Comparison of ENCODE assay signal across 8 cellular contexts in the genomic region with DNA sequence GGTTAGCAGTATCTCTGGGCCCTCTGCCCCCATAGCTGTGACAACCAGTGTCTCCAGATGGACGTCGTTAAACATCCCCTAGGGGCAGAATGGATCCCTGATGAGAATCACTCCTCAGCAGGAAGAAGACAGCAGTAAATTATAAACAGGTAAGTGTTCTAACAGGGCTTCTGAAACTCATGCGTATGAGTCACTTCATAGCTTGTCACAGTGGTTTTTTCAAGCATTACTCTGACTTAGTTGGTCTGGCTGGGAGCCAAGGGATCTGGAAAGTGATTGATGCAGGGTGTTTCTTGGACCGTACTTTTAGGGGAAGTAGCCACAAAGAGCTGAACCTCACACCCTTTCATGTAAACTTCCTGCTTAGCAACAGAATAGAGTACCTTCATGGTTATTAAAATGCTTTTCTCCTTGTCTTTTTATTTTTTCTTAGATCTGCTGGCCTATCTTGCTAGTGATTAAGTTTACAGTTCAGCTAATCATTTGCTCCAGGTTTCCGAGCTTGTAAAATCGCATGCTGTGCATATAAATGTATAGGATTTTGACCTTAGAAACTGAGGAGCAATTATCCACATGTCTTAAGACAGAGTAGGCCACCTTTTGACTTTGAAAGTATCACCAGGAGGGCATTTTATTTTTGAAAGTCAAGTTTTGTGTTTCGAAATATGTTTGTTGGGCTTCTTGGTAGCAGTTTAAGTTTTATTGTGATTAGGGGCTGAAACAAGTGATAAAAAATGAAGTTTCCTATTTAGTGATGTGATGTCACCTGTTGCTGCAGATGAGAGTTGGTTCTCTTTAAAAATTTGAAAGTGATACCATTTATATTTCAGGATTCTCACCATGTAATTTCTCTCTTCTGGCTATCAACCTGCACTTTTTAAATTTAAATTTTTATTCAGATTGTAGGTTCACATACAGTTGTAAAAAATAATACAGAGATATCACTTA.
A peak's percentile ranks its signal among the peaks of the same experiment; 100 is the strongest.
DNase-seq lines count a peak whose midpoint lies in the region; ATAC-seq, FAIRE-seq and TF ChIP-seq lines count a peak whose summit lies in the region.

No MANE protein-coding gene starts in this region.

- H3K27ac ChIP-seq in PC-3 (ENCODE audit: low read length) (no peak overlapping the region), K562 (ENCODE audit: extremely low read depth, low read depth, low read length) (no peak overlapping the region)

- no peak for TF ChIP-seq CTCF in PC-3 (conservative IDR thresholded peaks at IDR 0.05; ENCODE audit: low read depth, low read length)
- no peak for TF ChIP-seq CTCF in K562 (IDR thresholded peaks at IDR 0.05 in 2 of 3, conservative IDR thresholded peaks at IDR 0.05 in 1 of 3; ENCODE audit: insufficient read depth in 2 of 3, low read depth in 1 of 3, low read length in 3 of 3)

- no peak for TF ChIP-seq POLR2A in K562 (conservative IDR thresholded peaks at IDR 0.05)

- CTCF ChIA-PET in PC-3 (lab: Charles Lee) = no interaction called here
- CTCF ChIA-PET in K562 (lab: Yijun Ruan, JAX; ENCODE audit: low intra/inter-chr PET ratio) = no interaction called here

- intact Hi-C loops in PC-3 (cut with micrococcal nuclease) = no loop called here
- intact Hi-C loops in K562 (cut with micrococcal nuclease) = no loop called here

- no peaks in the 10 kb centered on the region for H3K9me1 ChIP-seq in K562 (ENCODE audit: control insufficient read depth, insufficient read depth, low read length)

- H3K4me2 ChIP-seq in PC-3 (ENCODE audit: low read length) (no peak overlapping the region), K562 (ENCODE audit: insufficient read depth, low read length) (no peak overlapping the region)

- H2AFZ ChIP-seq in PC-3 (ENCODE audit: low read length) (no peak overlapping the region), K562 (ENCODE audit: low read depth, low read length) (no peak overlapping the region)

- no peaks in the 10 kb centered on the region for H3K9me2 ChIP-seq in PC-3 (replicated peaks; ENCODE audit: low read length)

- FAIRE-seq in K562 (lab: Jason Lieb, UNC) = peak; percentile 32

- no peaks in the 10 kb centered on the region for H3F3A ChIP-seq in PC-3 (ENCODE audit: low read length, unreplicated experiment)

- POLR2A ChIA-PET in PC-3 (lab: Charles Lee; ENCODE audit: unreplicated experiment) (no interaction called here), K562 (lab: Yijun Ruan, JAX) (interaction anchor here (0.7 kb wide), 1 partner anchor 1762 kb away, joined by 4 read pairs; no protein-coding TSS in a partner anchor)

- no peak overlapping the region for H3K4me3 ChIP-seq in PC-3 (ENCODE audit: low read length)
- H3K4me3 ChIP-seq in K562 = no peak overlapping the region

- TF ChIP-seq EP300 in K562 (IDR thresholded peaks at IDR 0.05; ENCODE audit: low read length) = no peak

- no peak for TF ChIP-seq RAD21 in K562 (CRISPR knock-in tag; conservative IDR thresholded peaks at IDR 0.05 in 1 of 2, IDR thresholded peaks at IDR 0.05 in 1 of 2)

- 0% methylated on average over 6 of the region's 7 CpGs for WGBS in K562 (ENCODE audit: insufficient coverage, low coverage, missing lambda C conversion rate)

- peak; percentile 97 for ATAC-seq in HG03103 (IDR thresholded peaks at IDR 0.05; ENCODE audit: low read depth, unreplicated experiment)
- no peak for ATAC-seq in PC-3
- no peak for ATAC-seq in K562

- H3K36me3 ChIP-seq in PC-3 (ENCODE audit: low read depth, low read length) = no peaks in the 10 kb centered on the region
- no peaks in the 10 kb centered on the region for H3K36me3 ChIP-seq in K562 (ENCODE audit: control insufficient read depth, insufficient read depth, low read length)

- no peaks in the 10 kb centered on the region for H4K20me1 ChIP-seq in PC-3 (ENCODE audit: low read length)
- H4K20me1 ChIP-seq in K562 (replicated peaks; ENCODE audit: control insufficient read depth, insufficient read depth, low read length) = no peaks in the 10 kb centered on the region

- peak; percentile 60 for DNase-seq in DMS53 (lab: John Stamatoyannopoulos, UW)
- peak; percentile 52 for DNase-seq in GM19238 (ENCODE audit: insufficient read length, low spot score)
- peak; percentile 67 for DNase-seq in PC-3
- peak in 1 of 4 experiments; percentile 10 for DNase-seq in K562 (ENCODE audit: extremely low read depth in 1 of 4, low spot score in 3 of 4)
- DNase-seq in kidney tubule cell (ENCODE audit: low spot score) = peak; percentile 99
- peak; percentile 14 for DNase-seq in stimulated activated CD8-positive, alpha-beta memory T cell treated with anti-CD3 and anti-CD28 coated beads, Interleukin-15, amount 100 ng/mL, for 1 hour (ENCODE audit: low read depth)
- DNase-seq in hippocampal formation (lab: John Stamatoyannopoulos, UW) = no peak

- H3K27me3 ChIP-seq in PC-3 (ENCODE audit: low read length) (no peaks in the 10 kb centered on the region), K562 (ENCODE audit: control insufficient read depth in 2 of 2, insufficient read depth in 2 of 2, low read length in 2 of 2) (no peaks in the 10 kb centered on the region)

- in situ Hi-C loops in K562 (cut with MboI) = no loop called here

- H3K79me2 ChIP-seq in PC-3 (ENCODE audit: low read length) (no peaks in the 10 kb centered on the region), K562 (ENCODE audit: control insufficient read depth, insufficient read depth, low read length) (no peaks in the 10 kb centered on the region)

- H3K9me3 ChIP-seq in PC-3 (ENCODE audit: low read length) (no peaks in the 10 kb centered on the region; the same call in 1 of the 2 replicates), K562 (replicated peaks; ENCODE audit: control insufficient read depth, insufficient read depth, low read depth, low read length) (no peaks in the 10 kb centered on the region)

- BruUV-seq in PC-3 (replicated peaks; lab: Mats Ljungman, UMichigan) (no TSS peak), K562 (replicated peaks; lab: Mats Ljungman, UMichigan) (no TSS peak)

- no peak overlapping the region for H3K9ac ChIP-seq in PC-3 (ENCODE audit: low read length)
- H3K9ac ChIP-seq in K562 (ENCODE audit: insufficient read depth in 1 of 2, low read depth in 2 of 2, low read length in 2 of 2) = no peak overlapping the region

- H3K4me1 ChIP-seq in PC-3 (ENCODE audit: insufficient read depth, low read length) (no peaks in the 10 kb centered on the region), K562 (replicated peaks in 1 of 2; ENCODE audit: control insufficient read depth in 2 of 2, insufficient read depth in 2 of 2, low read length in 2 of 2) (no peaks in the 10 kb centered on the region)

TF ChIP-seq in K562, 482 proteins besides CTCF, POLR2A, EP300 and RAD21 (continues in another document):
- no peak for TF ChIP-seq C11orf30 (IDR thresholded peaks at IDR 0.05; ENCODE audit: low read depth)
- TF ChIP-seq, protein P1, sequence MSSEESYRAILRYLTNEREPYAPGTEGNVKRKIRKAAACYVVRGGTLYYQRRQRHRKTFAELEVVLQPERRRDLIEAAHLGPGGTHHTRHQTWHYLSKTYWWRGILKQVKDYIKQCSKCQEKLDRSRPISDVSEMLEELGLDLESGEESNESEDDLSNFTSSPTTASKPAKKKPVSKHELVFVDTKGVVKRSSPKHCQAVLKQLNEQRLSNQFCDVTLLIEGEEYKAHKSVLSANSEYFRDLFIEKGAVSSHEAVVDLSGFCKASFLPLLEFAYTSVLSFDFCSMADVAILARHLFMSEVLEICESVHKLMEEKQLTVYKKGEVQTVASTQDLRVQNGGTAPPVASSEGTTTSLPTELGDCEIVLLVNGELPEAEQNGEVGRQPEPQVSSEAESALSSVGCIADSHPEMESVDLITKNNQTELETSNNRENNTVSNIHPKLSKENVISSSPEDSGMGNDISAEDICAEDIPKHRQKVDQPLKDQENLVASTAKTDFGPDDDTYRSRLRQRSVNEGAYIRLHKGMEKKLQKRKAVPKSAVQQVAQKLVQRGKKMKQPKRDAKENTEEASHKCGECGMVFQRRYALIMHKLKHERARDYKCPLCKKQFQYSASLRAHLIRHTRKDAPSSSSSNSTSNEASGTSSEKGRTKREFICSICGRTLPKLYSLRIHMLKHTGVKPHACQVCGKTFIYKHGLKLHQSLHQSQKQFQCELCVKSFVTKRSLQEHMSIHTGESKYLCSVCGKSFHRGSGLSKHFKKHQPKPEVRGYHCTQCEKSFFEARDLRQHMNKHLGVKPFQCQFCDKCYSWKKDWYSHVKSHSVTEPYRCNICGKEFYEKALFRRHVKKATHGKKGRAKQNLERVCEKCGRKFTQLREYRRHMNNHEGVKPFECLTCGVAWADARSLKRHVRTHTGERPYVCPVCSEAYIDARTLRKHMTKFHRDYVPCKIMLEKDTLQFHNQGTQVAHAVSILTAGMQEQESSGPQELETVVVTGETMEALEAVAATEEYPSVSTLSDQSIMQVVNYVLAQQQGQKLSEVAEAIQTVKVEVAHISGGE (CRISPR knock-in tag; IDR thresholded peaks at IDR 0.05) = 0 out of 6 replicates have a peak, but pooled peaks of 1 of the 3 experiments have one; percentile 8
- no peak for TF ChIP-seq ZC3H11A (IDR thresholded peaks at IDR 0.05; ENCODE audit: low read depth, low read length)
- TF ChIP-seq JUND (IDR thresholded peaks at IDR 0.05; ENCODE audit: borderline replicate concordance, low read depth, low read length) = 0 out of 2 replicates have a peak, but pooled peaks have one; percentile 17
- no peak for TF ChIP-seq JUND (tag; IDR thresholded peaks at IDR 0.05; ENCODE audit: borderline replicate concordance, low read depth, low read length)
- peak; percentile 65 for TF ChIP-seq NFIC (IDR thresholded peaks at IDR 0.05)
- TF ChIP-seq MEIS2 (IDR thresholded peaks at IDR 0.05; ENCODE audit: partially characterized antibody) = peak; percentile 59
- TF ChIP-seq CREBBP (IDR thresholded peaks at IDR 0.05; ENCODE audit: low read depth, low read length) = no peak
- TF ChIP-seq, protein P2, sequence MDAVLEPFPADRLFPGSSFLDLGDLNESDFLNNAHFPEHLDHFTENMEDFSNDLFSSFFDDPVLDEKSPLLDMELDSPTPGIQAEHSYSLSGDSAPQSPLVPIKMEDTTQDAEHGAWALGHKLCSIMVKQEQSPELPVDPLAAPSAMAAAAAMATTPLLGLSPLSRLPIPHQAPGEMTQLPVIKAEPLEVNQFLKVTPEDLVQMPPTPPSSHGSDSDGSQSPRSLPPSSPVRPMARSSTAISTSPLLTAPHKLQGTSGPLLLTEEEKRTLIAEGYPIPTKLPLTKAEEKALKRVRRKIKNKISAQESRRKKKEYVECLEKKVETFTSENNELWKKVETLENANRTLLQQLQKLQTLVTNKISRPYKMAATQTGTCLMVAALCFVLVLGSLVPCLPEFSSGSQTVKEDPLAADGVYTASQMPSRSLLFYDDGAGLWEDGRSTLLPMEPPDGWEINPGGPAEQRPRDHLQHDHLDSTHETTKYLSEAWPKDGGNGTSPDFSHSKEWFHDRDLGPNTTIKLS (IDR thresholded peaks at IDR 0.05; ENCODE audit: borderline replicate concordance, low read depth) = no peak

Comparison
In these comparisons a context has a peak if more than half of its experiments do, and no peak if none do; other contexts are left out.
1. DNase-seq: peak in DMS53 (single experiment), GM19238 (single experiment), PC-3 (single experiment), kidney tubule cell (single experiment) and stimulated activated CD8-positive, alpha-beta memory T cell treated with anti-CD3 and anti-CD28 coated beads, Interleukin-15, amount 100 ng/mL, for 1 hour (single experiment); none in hippocampal formation (0 of 2).